14 cellular contexts compared by ENCODE assay signal in the genomic region with DNA sequence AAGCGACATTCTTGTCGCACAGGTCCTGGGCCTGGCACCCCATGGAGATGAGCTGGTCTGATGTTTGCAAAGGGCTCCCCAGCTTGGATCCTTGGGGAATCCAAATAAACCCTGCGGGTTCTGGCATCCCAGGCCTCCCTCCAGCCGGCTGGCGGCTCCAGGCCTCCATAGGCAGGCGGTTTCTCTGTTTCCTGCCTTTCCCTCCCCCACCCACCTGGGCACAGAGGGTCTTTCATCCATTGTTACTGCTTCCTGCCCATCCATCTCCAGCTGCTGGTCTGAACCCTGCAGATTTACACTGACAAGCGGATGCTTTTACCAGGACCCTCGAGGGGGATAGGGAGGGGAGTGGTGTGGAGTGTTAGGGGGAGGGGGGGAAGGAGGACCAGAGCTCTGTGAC. TPM values are rescaled to one million over a fixed set of nuclear protein-coding genes. Genes with fewer than 3 reads are reported as not detected.
DNase-seq lines count a peak whose midpoint lies in the region; ATAC-seq and TF ChIP-seq lines count a peak whose summit lies in the region.
"Had no signal": no experiment of that assay in that cellular context is flagged by ENCODE, and none has a peak within 500 bp of the region (broad histone marks: within the 10 kb centered on the region; RNA-seq: fewer than 3 reads in every experiment).

No MANE protein-coding gene starts in this region.

- no peaks in the 10 kb centered on the region for H3K36me3 ChIP-seq in esophagus muscularis mucosa
- H3K36me3 ChIP-seq: left ventricle myocardium inferior, thyroid gland had no signal

- H3K4me3 ChIP-seq in esophagus muscularis mucosa, result no peak overlapping the region
- H3K4me3 ChIP-seq: left ventricle myocardium inferior, thyroid gland had no signal

- TF ChIP-seq POLR2A in esophagus muscularis mucosa (IDR thresholded peaks at IDR 0.05; ENCODE audit: low read depth), result no peak

- no peaks in the 10 kb centered on the region for H3K9me3 ChIP-seq in esophagus muscularis mucosa
- H3K9me3 ChIP-seq: left ventricle myocardium inferior, thyroid gland had no signal

- no peak for ATAC-seq in stimulated activated memory B cell treated with anti-CD40 and anti-IgM and Interleukin-4, amounts not matched to agents 10 μg/mL and 1 μg/mL and 100 μg/mL, for 72 hours
- no peak for ATAC-seq in GM19035 (IDR thresholded peaks at IDR 0.05; ENCODE audit: unreplicated experiment)

- WGBS in esophagus muscularis mucosa, result 80% methylated on average over 8 of the region's 8 CpGs

- H3K27me3 ChIP-seq in esophagus muscularis mucosa, result no peaks in the 10 kb centered on the region
- H3K27me3 ChIP-seq: thyroid gland had no signal

- intact Hi-C loops in head of caudate nucleus (cut with DNase I) (no loop called here), esophagus muscularis mucosa (cut with DNase I) (no loop called here)

- H3K27ac Mint-ChIP-seq in stimulated activated memory B cell treated with anti-CD40 and anti-IgM and Interleukin-4, amounts not matched to agents 10 μg/mL and 1 μg/mL and 100 μg/mL, for 72 hours, result peak overlapping the region; percentile 94
- H3K27ac Mint-ChIP-seq: progenitor cell of endocrine pancreas had no signal

- H3K36me3 Mint-ChIP-seq in stimulated activated memory B cell treated with anti-CD40 and anti-IgM and Interleukin-4, amounts not matched to agents 10 μg/mL and 1 μg/mL and 100 μg/mL, for 72 hours, result no peaks in the 10 kb centered on the region

- H3K9me3 Mint-ChIP-seq in stimulated activated memory B cell treated with anti-CD40 and anti-IgM and Interleukin-4, amounts not matched to agents 10 μg/mL and 1 μg/mL and 100 μg/mL, for 72 hours, result no peaks in the 10 kb centered on the region

- TF ChIP-seq CTCF in esophagus muscularis mucosa (IDR thresholded peaks at IDR 0.05), result no peak

- DNase-seq in DMS 273 (lab: John Stamatoyannopoulos, UW; ENCODE audit: unreplicated experiment) (peak; percentile 19), DMS 273 treated with DMSO at 0.1 percent for 48 hours (lab: John Stamatoyannopoulos, UW) (no peak), NCI-H748 (lab: John Stamatoyannopoulos, UW; ENCODE audit: unreplicated experiment) (peak; percentile 84), head of caudate nucleus (peak in 28 of 42 donors; percentile 7 to 62 (median 26)), middle frontal gyrus (ENCODE audit: extremely low spot score, low spot score) (no peak), esophagus muscularis mucosa (ENCODE audit: extremely low spot score) (no peak)
- DNase-seq: GOT3, left ventricle myocardium inferior, OCI-M1, thyroid gland had no signal

- H3K4me1 ChIP-seq in esophagus muscularis mucosa, result peaks cover 0 to 5% (median 4%) of the 10 kb centered on the region in 4 donors

- peaks cover 86% of the 10 kb centered on the region for H3K4me1 Mint-ChIP-seq in stimulated activated memory B cell treated with anti-CD40 and anti-IgM and Interleukin-4, amounts not matched to agents 10 μg/mL and 1 μg/mL and 100 μg/mL, for 72 hours

- no peaks in the 10 kb centered on the region for H3K27me3 Mint-ChIP-seq in stimulated activated memory B cell treated with anti-CD40 and anti-IgM and Interleukin-4, amounts not matched to agents 10 μg/mL and 1 μg/mL and 100 μg/mL, for 72 hours

- no peak overlapping the region for H3K4me3 Mint-ChIP-seq in stimulated activated memory B cell treated with anti-CD40 and anti-IgM and Interleukin-4, amounts not matched to agents 10 μg/mL and 1 μg/mL and 100 μg/mL, for 72 hours

- no peak overlapping the region for H3K27ac ChIP-seq in esophagus muscularis mucosa (replicated peaks in 1 of 4)
- H3K27ac ChIP-seq: 22Rv1, left ventricle myocardium inferior, thyroid gland had no signal

- TF ChIP-seq EP300 in esophagus muscularis mucosa (IDR thresholded peaks at IDR 0.05), result no peak

RNA-seq across cellular contexts. Expression of a gene that starts 39.1 kb away (rescaled TPM):
- 100 to 1,000 TPM in 3 of 4 donors, 10 to 100 TPM in 1; 75.2 to 352 (median 274) TPM for total RNA-seq in esophagus muscularis mucosa

Comparison
In these comparisons a context has a peak if more than half of its experiments do, and no peak if none do; other contexts are left out.
1. DNase-seq: peak in DMS 273 (single experiment), NCI-H748 (single experiment) and head of caudate nucleus (28 of 42); none in DMS 273 treated with DMSO at 0.1 percent for 48 hours (single experiment), middle frontal gyrus (single experiment) and esophagus muscularis mucosa (single experiment).